ENCODE assay signal across 8 cellular contexts in the genomic region with DNA sequence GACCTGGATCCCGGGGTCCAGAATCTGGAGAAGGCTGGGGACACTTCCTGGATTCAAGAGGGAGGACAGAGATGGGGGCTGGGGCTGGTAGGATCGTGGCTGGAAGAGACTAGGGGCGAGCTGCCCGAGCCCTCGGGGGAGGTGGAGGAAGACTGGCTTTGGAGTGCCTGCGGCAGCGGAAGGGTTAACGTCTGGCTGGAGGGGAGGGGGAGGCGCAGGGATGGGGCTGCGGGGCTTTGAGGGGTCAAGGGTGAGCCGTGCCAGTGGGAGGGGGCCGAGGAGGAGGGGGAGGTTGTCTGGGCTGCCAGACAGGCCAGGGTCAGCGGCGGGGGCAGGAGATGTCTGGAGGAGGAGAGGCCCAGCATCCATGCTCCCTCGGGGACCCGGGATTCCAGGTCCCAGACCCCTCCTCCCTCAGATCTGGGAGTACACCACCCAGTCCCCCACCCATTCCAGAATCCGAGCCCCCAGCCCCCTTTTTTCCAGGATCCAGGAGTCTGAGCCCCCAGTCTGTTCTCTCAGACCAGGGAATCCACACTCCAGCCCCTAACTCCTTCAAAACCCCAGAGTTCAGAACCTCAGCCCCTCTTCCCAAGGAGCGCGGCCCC. TPM values are rescaled to one million over a fixed set of nuclear protein-coding genes. Genes with fewer than 3 reads are reported as not detected.
A peak's percentile ranks its signal among the peaks of the same experiment; 100 is the strongest.
DNase-seq lines count a peak whose midpoint lies in the region; ATAC-seq and TF ChIP-seq lines count a peak whose summit lies in the region.

No MANE protein-coding gene starts in this region.

- H3K9me3 ChIP-seq in BE2C (no peaks in the 10 kb centered on the region), HUES48 (ENCODE audit: control insufficient read depth, insufficient read depth, low read length) (peaks cover 8% of the 10 kb centered on the region; the same call in 1 of the 2 replicates), iPS DF 6.9 (ENCODE audit: control insufficient read depth, insufficient read depth, low read length) (no peaks in the 10 kb centered on the region)

- no peak for TF ChIP-seq CTCF in BE2C (IDR thresholded peaks at IDR 0.05; ENCODE audit: low read depth, low read length)

- no peak overlapping the region for H3K9ac ChIP-seq in HUES48 (ENCODE audit: low read depth, low read length)

- H3K4me3 ChIP-seq in BE2C (ENCODE audit: low read depth, low read length) (peak overlapping the region; percentile 83), HUES48 (ENCODE audit: low read depth, low read length) (peak overlapping the region; percentile 68), iPS DF 6.9 (ENCODE audit: low read length) (peak overlapping the region; percentile 77)

- peak overlapping the region; percentile 81 for H3K27ac ChIP-seq in HUES48 (ENCODE audit: low read depth, low read length)
- no peak overlapping the region for H3K27ac ChIP-seq in iPS DF 6.9 (ENCODE audit: low read length)

- intact Hi-C loops in sciatic nerve (cut with DNase I), result no loop called here

- H3K27me3 ChIP-seq in BE2C (no peaks in the 10 kb centered on the region), HUES48 (ENCODE audit: control insufficient read depth, insufficient read depth, low read length) (no peaks in the 10 kb centered on the region), iPS DF 6.9 (ENCODE audit: control insufficient read depth, insufficient read depth, low read length) (no peaks in the 10 kb centered on the region)

- peaks cover 4% of the 10 kb centered on the region; the same call in 1 of the 2 replicates for H3K4me1 ChIP-seq in BE2C
- H3K4me1 ChIP-seq in HUES48 (ENCODE audit: control insufficient read depth, insufficient read depth, low read length), result peaks cover 18% of the 10 kb centered on the region
- peaks cover 4% of the 10 kb centered on the region for H3K4me1 ChIP-seq in iPS DF 6.9 (ENCODE audit: control insufficient read depth, insufficient read depth, low read length)

- ATAC-seq in sciatic nerve, result peak; percentile 0
- ATAC-seq in HG03378 (IDR thresholded peaks at IDR 0.05; ENCODE audit: unreplicated experiment), result no peak

- peak; percentile 67 for DNase-seq in BE2C
- peak; percentile 71 for DNase-seq in amniotic epithelial cell (ENCODE audit: low read depth)
- peak; percentile 67 for DNase-seq in iPS DF 6.9 (ENCODE audit: low read depth, low spot score)
- DNase-seq in sciatic nerve (ENCODE audit: low spot score), result peak; percentile 82
- DNase-seq in GOT3 (lab: John Stamatoyannopoulos, UW), result no peak
- DNase-seq in AG20443 (ENCODE audit: low spot score), result no peak

- WGBS in iPS DF 6.9 (ENCODE audit: insufficient coverage, insufficient read length), result no CpG with 5 or more reads among the region's 19 CpGs

- H3K36me3 ChIP-seq in BE2C (peaks cover 25% of the 10 kb centered on the region), HUES48 (ENCODE audit: control insufficient read depth, insufficient read depth, low read length) (peaks cover 3% of the 10 kb centered on the region), iPS DF 6.9 (ENCODE audit: control insufficient read depth, insufficient read depth, low read length) (no peaks in the 10 kb centered on the region)

RNA-seq across cellular contexts. Expression of gene SPACA6, which starts 3.3 kb away (rescaled TPM):
- 3.6 TPM for polyA plus RNA-seq in BE2C (2012; ENCODE audit: insufficient read depth, insufficient read length, low read depth)
- total RNA-seq in sciatic nerve, result 47.7 TPM

RNA-seq across cellular contexts. Expression of gene HAS1, which starts 33.9 kb away (rescaled TPM):
- not detected for polyA plus RNA-seq in BE2C (2012; ENCODE audit: insufficient read depth, insufficient read length, low read depth)
- total RNA-seq in sciatic nerve, result 0.58 TPM

RNA-seq across cellular contexts. Expression of gene SIGLEC14, which starts 43.2 kb away (rescaled TPM):
- not detected for polyA plus RNA-seq in BE2C (2012; ENCODE audit: insufficient read depth, insufficient read length, low read depth)
- total RNA-seq in sciatic nerve, result 4.1 TPM

RNA-seq across cellular contexts. Expression of gene SIGLEC5, which starts 59.7 kb away (rescaled TPM):
- not detected for polyA plus RNA-seq in BE2C (2012; ENCODE audit: insufficient read depth, insufficient read length, low read depth)
- total RNA-seq in sciatic nerve, result not detected

Comparison
In these comparisons a context has a peak if more than half of its experiments do, and no peak if none do; other contexts are left out.
1. DNase-seq: peak in BE2C (single experiment), amniotic epithelial cell (single experiment), iPS DF 6.9 (single experiment) and sciatic nerve (single experiment); none in GOT3 (single experiment) and AG20443 (single experiment).
2. Peak in every context shown above with its lines, with median percentiles within 50 percentile points of each other: H3K4me3 ChIP-seq.